In the genomic region with DNA sequence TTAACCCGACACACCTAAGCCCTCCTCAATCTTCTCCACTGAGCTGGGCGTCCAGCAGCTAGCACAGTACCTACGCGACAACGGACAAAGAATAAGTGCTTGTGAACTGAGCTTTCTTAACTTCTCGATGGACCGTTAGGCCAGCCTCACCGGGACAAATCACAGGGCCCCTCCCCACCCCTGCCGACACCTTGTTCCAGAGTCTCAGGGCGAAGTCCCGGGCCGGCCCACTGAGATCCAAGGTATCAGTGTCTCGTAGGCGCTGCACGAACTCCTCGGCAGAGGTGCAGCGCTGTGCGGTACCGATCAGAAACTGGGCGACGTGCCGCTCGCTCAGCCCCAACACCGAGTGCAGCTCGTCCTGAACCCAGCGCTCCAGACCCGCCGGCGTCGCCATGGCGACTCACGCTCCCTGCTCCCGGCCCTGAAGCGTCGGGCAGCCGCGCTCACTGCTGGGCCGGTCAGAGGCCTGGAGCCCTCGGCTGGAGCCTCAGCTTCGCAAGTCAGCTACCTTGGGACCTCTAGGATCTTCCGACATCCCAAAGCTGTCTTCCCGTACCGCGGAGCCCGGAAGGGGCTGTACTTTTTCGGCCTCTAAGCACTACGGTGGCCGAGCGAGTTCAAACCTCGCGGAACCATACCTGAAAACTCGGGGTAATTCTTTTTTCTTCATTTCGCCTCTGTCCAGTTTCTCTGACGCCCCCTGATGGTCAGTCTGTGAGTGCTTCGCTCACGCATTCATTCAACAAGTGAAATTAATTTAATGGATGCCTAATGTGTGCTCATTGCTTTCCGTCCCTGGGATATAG, we compare ENCODE assay signal across 1 cellular context.
TF ChIP-seq lines count a peak whose summit lies in the region.

A gene (minus strand): TSS at position 562 of the 809 bp plus-strand sequence. CDS start 165 bp downstream, at position 397.

TF ChIP-seq in GM12878, 131 proteins besides CTCF, POLR2A, EP300 and RAD21 (continued from another document and continues in another):
- TF ChIP-seq, protein P1, sequence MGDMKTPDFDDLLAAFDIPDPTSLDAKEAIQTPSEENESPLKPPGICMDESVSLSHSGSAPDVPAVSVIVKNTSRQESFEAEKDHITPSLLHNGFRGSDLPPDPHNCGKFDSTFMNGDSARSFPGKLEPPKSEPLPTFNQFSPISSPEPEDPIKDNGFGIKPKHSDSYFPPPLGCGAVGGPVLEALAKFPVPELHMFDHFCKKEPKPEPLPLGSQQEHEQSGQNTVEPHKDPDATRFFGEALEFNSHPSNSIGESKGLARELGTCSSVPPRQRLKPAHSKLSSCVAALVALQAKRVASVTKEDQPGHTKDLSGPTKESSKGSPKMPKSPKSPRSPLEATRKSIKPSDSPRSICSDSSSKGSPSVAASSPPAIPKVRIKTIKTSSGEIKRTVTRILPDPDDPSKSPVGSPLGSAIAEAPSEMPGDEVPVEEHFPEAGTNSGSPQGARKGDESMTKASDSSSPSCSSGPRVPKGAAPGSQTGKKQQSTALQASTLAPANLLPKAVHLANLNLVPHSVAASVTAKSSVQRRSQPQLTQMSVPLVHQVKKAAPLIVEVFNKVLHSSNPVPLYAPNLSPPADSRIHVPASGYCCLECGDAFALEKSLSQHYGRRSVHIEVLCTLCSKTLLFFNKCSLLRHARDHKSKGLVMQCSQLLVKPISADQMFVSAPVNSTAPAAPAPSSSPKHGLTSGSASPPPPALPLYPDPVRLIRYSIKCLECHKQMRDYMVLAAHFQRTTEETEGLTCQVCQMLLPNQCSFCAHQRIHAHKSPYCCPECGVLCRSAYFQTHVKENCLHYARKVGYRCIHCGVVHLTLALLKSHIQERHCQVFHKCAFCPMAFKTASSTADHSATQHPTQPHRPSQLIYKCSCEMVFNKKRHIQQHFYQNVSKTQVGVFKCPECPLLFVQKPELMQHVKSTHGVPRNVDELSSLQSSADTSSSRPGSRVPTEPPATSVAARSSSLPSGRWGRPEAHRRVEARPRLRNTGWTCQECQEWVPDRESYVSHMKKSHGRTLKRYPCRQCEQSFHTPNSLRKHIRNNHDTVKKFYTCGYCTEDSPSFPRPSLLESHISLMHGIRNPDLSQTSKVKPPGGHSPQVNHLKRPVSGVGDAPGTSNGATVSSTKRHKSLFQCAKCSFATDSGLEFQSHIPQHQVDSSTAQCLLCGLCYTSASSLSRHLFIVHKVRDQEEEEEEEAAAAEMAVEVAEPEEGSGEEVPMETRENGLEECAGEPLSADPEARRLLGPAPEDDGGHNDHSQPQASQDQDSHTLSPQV (IDR thresholded peaks at IDR 0.05), result no peak
- TF ChIP-seq PML (IDR thresholded peaks at IDR 0.05; ENCODE audit: low read length), result peak; percentile 75; the same call in 1 of the 2 replicates
- 0 out of 2 replicates have a peak, but pooled peaks have one; percentile 25 for TF ChIP-seq MEF2A (IDR thresholded peaks at IDR 0.05; ENCODE audit: insufficient read depth, low read depth, low read length)
- no peak for TF ChIP-seq PAX5 (IDR thresholded peaks at IDR 0.05; ENCODE audit: borderline replicate concordance, low read depth, low read length)
- TF ChIP-seq, protein P2, sequence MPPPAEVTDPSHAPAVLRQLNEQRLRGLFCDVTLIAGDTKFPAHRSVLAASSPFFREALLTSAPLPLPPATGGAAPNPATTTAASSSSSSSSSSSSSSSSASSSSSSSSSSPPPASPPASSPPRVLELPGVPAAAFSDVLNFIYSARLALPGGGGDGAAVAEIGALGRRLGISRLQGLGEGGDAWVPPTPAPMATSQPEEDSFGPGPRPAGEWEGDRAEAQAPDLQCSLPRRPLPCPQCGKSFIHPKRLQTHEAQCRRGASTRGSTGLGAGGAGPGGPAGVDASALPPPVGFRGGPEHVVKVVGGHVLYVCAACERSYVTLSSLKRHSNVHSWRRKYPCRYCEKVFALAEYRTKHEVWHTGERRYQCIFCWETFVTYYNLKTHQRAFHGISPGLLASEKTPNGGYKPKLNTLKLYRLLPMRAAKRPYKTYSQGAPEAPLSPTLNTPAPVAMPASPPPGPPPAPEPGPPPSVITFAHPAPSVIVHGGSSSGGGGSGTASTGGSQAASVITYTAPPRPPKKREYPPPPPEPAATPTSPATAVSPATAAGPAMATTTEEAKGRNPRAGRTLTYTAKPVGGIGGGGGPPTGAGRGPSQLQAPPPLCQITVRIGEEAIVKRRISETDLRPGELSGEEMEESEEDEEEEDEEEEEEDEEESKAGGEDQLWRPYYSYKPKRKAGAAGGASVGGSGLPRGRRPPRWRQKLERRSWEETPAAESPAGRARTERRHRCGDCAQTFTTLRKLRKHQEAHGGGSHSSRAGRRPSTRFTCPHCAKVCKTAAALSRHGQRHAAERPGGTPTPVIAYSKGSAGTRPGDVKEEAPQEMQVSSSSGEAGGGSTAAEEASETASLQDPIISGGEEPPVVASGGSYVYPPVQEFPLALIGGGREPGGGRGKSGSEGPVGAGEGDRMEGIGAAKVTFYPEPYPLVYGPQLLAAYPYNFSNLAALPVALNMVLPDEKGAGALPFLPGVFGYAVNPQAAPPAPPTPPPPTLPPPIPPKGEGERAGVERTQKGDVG (CRISPR knock-in tag; IDR thresholded peaks at IDR 0.05), result no peak
- TF ChIP-seq, protein P3, sequence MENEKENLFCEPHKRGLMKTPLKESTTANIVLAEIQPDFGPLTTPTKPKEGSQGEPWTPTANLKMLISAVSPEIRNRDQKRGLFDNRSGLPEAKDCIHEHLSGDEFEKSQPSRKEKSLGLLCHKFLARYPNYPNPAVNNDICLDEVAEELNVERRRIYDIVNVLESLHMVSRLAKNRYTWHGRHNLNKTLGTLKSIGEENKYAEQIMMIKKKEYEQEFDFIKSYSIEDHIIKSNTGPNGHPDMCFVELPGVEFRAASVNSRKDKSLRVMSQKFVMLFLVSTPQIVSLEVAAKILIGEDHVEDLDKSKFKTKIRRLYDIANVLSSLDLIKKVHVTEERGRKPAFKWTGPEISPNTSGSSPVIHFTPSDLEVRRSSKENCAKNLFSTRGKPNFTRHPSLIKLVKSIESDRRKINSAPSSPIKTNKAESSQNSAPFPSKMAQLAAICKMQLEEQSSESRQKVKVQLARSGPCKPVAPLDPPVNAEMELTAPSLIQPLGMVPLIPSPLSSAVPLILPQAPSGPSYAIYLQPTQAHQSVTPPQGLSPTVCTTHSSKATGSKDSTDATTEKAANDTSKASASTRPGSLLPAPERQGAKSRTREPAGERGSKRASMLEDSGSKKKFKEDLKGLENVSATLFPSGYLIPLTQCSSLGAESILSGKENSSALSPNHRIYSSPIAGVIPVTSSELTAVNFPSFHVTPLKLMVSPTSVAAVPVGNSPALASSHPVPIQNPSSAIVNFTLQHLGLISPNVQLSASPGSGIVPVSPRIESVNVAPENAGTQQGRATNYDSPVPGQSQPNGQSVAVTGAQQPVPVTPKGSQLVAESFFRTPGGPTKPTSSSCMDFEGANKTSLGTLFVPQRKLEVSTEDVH (IDR thresholded peaks at IDR 0.05; ENCODE audit: low read depth, partially characterized antibody), result no peak
- no peak for TF ChIP-seq SREBF2 (IDR thresholded peaks at IDR 0.05; ENCODE audit: low read length)
- TF ChIP-seq, protein P4, sequence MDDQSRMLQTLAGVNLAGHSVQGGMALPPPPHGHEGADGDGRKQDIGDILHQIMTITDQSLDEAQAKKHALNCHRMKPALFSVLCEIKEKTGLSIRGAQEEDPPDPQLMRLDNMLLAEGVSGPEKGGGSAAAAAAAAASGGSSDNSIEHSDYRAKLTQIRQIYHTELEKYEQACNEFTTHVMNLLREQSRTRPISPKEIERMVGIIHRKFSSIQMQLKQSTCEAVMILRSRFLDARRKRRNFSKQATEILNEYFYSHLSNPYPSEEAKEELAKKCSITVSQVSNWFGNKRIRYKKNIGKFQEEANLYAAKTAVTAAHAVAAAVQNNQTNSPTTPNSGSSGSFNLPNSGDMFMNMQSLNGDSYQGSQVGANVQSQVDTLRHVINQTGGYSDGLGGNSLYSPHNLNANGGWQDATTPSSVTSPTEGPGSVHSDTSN (IDR thresholded peaks at IDR 0.05; ENCODE audit: insufficient replicate concordance, low read depth, low read length), result no peak
- no peak for TF ChIP-seq TCF7 (IDR thresholded peaks at IDR 0.05; ENCODE audit: borderline replicate concordance)
- TF ChIP-seq NFIC (IDR thresholded peaks at IDR 0.05; ENCODE audit: low read depth, low read length), result no peak
- TF ChIP-seq KAT2A (conservative IDR thresholded peaks at IDR 0.05; ENCODE audit: control insufficient read depth, low read depth, low read length), result no peak
- no peak for TF ChIP-seq CHD4 (IDR thresholded peaks at IDR 0.05)
- TF ChIP-seq, protein P5, sequence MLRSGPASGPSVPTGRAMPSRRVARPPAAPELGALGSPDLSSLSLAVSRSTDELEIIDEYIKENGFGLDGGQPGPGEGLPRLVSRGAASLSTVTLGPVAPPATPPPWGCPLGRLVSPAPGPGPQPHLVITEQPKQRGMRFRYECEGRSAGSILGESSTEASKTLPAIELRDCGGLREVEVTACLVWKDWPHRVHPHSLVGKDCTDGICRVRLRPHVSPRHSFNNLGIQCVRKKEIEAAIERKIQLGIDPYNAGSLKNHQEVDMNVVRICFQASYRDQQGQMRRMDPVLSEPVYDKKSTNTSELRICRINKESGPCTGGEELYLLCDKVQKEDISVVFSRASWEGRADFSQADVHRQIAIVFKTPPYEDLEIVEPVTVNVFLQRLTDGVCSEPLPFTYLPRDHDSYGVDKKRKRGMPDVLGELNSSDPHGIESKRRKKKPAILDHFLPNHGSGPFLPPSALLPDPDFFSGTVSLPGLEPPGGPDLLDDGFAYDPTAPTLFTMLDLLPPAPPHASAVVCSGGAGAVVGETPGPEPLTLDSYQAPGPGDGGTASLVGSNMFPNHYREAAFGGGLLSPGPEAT (IDR thresholded peaks at IDR 0.05; ENCODE audit: low read depth), result peak; percentile 87
- TF ChIP-seq EGR1 (IDR thresholded peaks at IDR 0.05; ENCODE audit: borderline replicate concordance in 1 of 2, low read depth in 2 of 2, low read length in 2 of 2), result no peak
- TF ChIP-seq MYB (IDR thresholded peaks at IDR 0.05; ENCODE audit: borderline replicate concordance, low read depth, low read length), result no peak
- TF ChIP-seq JUND (IDR thresholded peaks at IDR 0.05; ENCODE audit: low read depth, low read length), result no peak
- no peak for TF ChIP-seq ZNF622 (IDR thresholded peaks at IDR 0.05)
- TF ChIP-seq NR2F1 (conservative IDR thresholded peaks at IDR 0.05), result no peak
- TF ChIP-seq, protein P6, sequence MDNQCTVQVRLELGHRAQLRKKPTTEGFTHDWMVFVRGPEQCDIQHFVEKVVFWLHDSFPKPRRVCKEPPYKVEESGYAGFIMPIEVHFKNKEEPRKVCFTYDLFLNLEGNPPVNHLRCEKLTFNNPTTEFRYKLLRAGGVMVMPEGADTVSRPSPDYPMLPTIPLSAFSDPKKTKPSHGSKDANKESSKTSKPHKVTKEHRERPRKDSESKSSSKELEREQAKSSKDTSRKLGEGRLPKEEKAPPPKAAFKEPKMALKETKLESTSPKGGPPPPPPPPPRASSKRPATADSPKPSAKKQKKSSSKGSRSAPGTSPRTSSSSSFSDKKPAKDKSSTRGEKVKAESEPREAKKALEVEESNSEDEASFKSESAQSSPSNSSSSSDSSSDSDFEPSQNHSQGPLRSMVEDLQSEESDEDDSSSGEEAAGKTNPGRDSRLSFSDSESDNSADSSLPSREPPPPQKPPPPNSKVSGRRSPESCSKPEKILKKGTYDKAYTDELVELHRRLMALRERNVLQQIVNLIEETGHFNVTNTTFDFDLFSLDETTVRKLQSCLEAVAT (IDR thresholded peaks at IDR 0.05), result no peak
- TF ChIP-seq TAF1 (IDR thresholded peaks at IDR 0.05; ENCODE audit: borderline replicate concordance, low read depth, low read length), result no peak
- no peak for TF ChIP-seq NFXL1 (IDR thresholded peaks at IDR 0.05; ENCODE audit: borderline replicate concordance)
- TF ChIP-seq HDAC2 (IDR thresholded peaks at IDR 0.05), result no peak
- TF ChIP-seq, protein P7, sequence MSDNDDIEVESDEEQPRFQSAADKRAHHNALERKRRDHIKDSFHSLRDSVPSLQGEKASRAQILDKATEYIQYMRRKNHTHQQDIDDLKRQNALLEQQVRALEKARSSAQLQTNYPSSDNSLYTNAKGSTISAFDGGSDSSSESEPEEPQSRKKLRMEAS (IDR thresholded peaks at IDR 0.05; ENCODE audit: low read depth, low read length), result no peak
- TF ChIP-seq SRF (IDR thresholded peaks at IDR 0.05; ENCODE audit: low read depth in 2 of 2, low read length in 2 of 2), result no peak
- peak; percentile 52; the same call in 1 of the 2 replicates for TF ChIP-seq ZNF384 (IDR thresholded peaks at IDR 0.05; ENCODE audit: borderline replicate concordance, low read depth, low read length)
- TF ChIP-seq RAD51 (IDR thresholded peaks at IDR 0.05), result no peak
- TF ChIP-seq, protein P8, sequence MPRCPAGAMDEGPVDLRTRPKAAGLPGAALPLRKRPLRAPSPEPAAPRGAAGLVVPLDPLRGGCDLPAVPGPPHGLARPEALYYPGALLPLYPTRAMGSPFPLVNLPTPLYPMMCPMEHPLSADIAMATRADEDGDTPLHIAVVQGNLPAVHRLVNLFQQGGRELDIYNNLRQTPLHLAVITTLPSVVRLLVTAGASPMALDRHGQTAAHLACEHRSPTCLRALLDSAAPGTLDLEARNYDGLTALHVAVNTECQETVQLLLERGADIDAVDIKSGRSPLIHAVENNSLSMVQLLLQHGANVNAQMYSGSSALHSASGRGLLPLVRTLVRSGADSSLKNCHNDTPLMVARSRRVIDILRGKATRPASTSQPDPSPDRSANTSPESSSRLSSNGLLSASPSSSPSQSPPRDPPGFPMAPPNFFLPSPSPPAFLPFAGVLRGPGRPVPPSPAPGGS (IDR thresholded peaks at IDR 0.05; ENCODE audit: borderline replicate concordance, insufficient read depth, low read depth, low read length, poor library complexity, severe bottlenecking), result no peak
- TF ChIP-seq SMAD1 (IDR thresholded peaks at IDR 0.05; ENCODE audit: low read depth, partially characterized antibody), result no peak
- no peak for TF ChIP-seq MTA3 (IDR thresholded peaks at IDR 0.05; ENCODE audit: borderline replicate concordance, low read length)
- peak; percentile 64; the same call in 1 of the 2 replicates for TF ChIP-seq SMC3 (IDR thresholded peaks at IDR 0.05; ENCODE audit: borderline replicate concordance, low read length)
- no peak; the same call in 1 of the 2 replicates for TF ChIP-seq HCFC1 (IDR thresholded peaks at IDR 0.05; ENCODE audit: low read length)
- TF ChIP-seq NRF1 (conservative IDR thresholded peaks at IDR 0.05; ENCODE audit: low read depth, low read length), result no peak
